Comparison of ENCODE assay signal across 11 cellular contexts in genomic region chr17:57735707-57736106, GRCh38. TPM values are rescaled to one million over a fixed set of nuclear protein-coding genes. Genes with fewer than 3 reads are reported as not detected.
DNase-seq lines count a peak whose midpoint lies in the region; ATAC-seq and TF ChIP-seq lines count a peak whose summit lies in the region.
"Had no signal": no experiment of that assay in that cellular context is flagged by ENCODE, and none has a peak within 500 bp of the region (broad histone marks: within the 10 kb centered on the region; RNA-seq: fewer than 3 reads in every experiment).

No MANE protein-coding gene starts in this region.

- peaks cover 12% of the 10 kb centered on the region for H3K4me1 Mint-ChIP-seq in activated naive CD8-positive, alpha-beta T cell treated with anti-CD3 and anti-CD28 coated beads, Interleukin-2, amount 10 ng/mL, durations not matched to agents 7 days and 5 days
- H3K4me1 Mint-ChIP-seq in activated naive CD8-positive, alpha-beta T cell treated with anti-CD3 and anti-CD28 coated beads for 36 hours: peaks cover 6% of the 10 kb centered on the region
- peaks cover 20% of the 10 kb centered on the region for H3K4me1 Mint-ChIP-seq in activated CD8-positive, alpha-beta T cell treated with anti-CD3 and anti-CD28 coated beads, Interleukin-2, amount 10 ng/mL, durations not matched to agents 7 days and 5 days (ENCODE audit: low read depth)
- peaks cover 7% of the 10 kb centered on the region for H3K4me1 Mint-ChIP-seq in stimulated activated naive CD8-positive, alpha-beta T cell treated with anti-CD3 and anti-CD28 coated beads, Interleukin-15, amount 100 ng/mL, for 72 hours

- no peaks in the 10 kb centered on the region for H3K36me3 ChIP-seq in prostate gland
- H3K36me3 ChIP-seq: pancreas had no signal

- WGBS in prostate gland: 77% methylated on average over 6 of the region's 6 CpGs

- no peaks in the 10 kb centered on the region for H3K4me1 ChIP-seq in prostate gland (replicated peaks)
- H3K4me1 ChIP-seq: pancreas had no signal

- no peak for TF ChIP-seq POLR2A in prostate gland (IDR thresholded peaks at IDR 0.05)

- CTCF ChIA-PET in activated CD8-positive, alpha-beta T cell treated with anti-CD3 and anti-CD28 coated beads, Interleukin-2, amount 10 ng/mL, durations not matched to agents 7 days and 5 days (lab: Charles Lee): interaction anchor here (1.0 kb wide), 1 partner anchor 48 kb away, joined by 3 read pairs; no protein-coding TSS in a partner anchor

- POLR2A ChIA-PET in activated naive CD8-positive, alpha-beta T cell treated with anti-CD3 and anti-CD28 coated beads, Interleukin-2, amount 10 ng/mL, durations not matched to agents 7 days and 5 days (lab: Charles Lee): no interaction called here
- POLR2A ChIA-PET in activated CD8-positive, alpha-beta T cell treated with anti-CD3 and anti-CD28 coated beads, Interleukin-2, amount 10 ng/mL, durations not matched to agents 7 days and 5 days (lab: Charles Lee): no interaction called here

- H3K9me3 ChIP-seq in prostate gland: no peaks in the 10 kb centered on the region
- H3K9me3 ChIP-seq: pancreas had no signal

- intact Hi-C loops in prostate gland (cut with DNase I): no loop called here

- no peaks in the 10 kb centered on the region for H3K27me3 ChIP-seq in prostate gland (replicated peaks; ENCODE audit: insufficient read depth)
- H3K27me3 ChIP-seq: pancreas had no signal

- no peak overlapping the region for H3K27ac Mint-ChIP-seq in activated naive CD8-positive, alpha-beta T cell treated with anti-CD3 and anti-CD28 coated beads, Interleukin-2, amount 10 ng/mL, durations not matched to agents 7 days and 5 days
- no peak overlapping the region for H3K27ac Mint-ChIP-seq in activated naive CD8-positive, alpha-beta T cell treated with anti-CD3 and anti-CD28 coated beads for 36 hours
- H3K27ac Mint-ChIP-seq in activated CD8-positive, alpha-beta T cell treated with anti-CD3 and anti-CD28 coated beads, Interleukin-2, amount 10 ng/mL, durations not matched to agents 7 days and 5 days: no peak overlapping the region
- H3K27ac Mint-ChIP-seq in stimulated activated naive CD8-positive, alpha-beta T cell treated with anti-CD3 and anti-CD28 coated beads, Interleukin-15, amount 100 ng/mL, for 72 hours: no peak overlapping the region
- H3K27ac Mint-ChIP-seq: stimulated activated naive CD8-positive, alpha-beta T cell treated with anti-CD3 and anti-CD28 coated beads, Interleukin-15, Interleukin-2, amounts not matched to agents 100 ng/mL and 50 ng/mL, for 24 hours had no signal

- H3K9me3 Mint-ChIP-seq in activated naive CD8-positive, alpha-beta T cell treated with anti-CD3 and anti-CD28 coated beads, Interleukin-2, amount 10 ng/mL, durations not matched to agents 7 days and 5 days: no peaks in the 10 kb centered on the region
- no peaks in the 10 kb centered on the region for H3K9me3 Mint-ChIP-seq in activated naive CD8-positive, alpha-beta T cell treated with anti-CD3 and anti-CD28 coated beads for 36 hours
- H3K9me3 Mint-ChIP-seq in activated CD8-positive, alpha-beta T cell treated with anti-CD3 and anti-CD28 coated beads, Interleukin-2, amount 10 ng/mL, durations not matched to agents 7 days and 5 days (ENCODE audit: insufficient read depth): no peaks in the 10 kb centered on the region
- H3K9me3 Mint-ChIP-seq in stimulated activated naive CD8-positive, alpha-beta T cell treated with anti-CD3 and anti-CD28 coated beads, Interleukin-15, amount 100 ng/mL, for 72 hours: no peaks in the 10 kb centered on the region
- H3K9me3 Mint-ChIP-seq: stimulated activated naive CD8-positive, alpha-beta T cell treated with anti-CD3 and anti-CD28 coated beads, Interleukin-15, Interleukin-2, amounts not matched to agents 100 ng/mL and 50 ng/mL, for 24 hours had no signal

- peaks cover 15% of the 10 kb centered on the region for H3K27me3 Mint-ChIP-seq in activated naive CD8-positive, alpha-beta T cell treated with anti-CD3 and anti-CD28 coated beads, Interleukin-2, amount 10 ng/mL, durations not matched to agents 7 days and 5 days
- no peaks in the 10 kb centered on the region for H3K27me3 Mint-ChIP-seq in activated naive CD8-positive, alpha-beta T cell treated with anti-CD3 and anti-CD28 coated beads for 36 hours
- H3K27me3 Mint-ChIP-seq in activated CD8-positive, alpha-beta T cell treated with anti-CD3 and anti-CD28 coated beads, Interleukin-2, amount 10 ng/mL, durations not matched to agents 7 days and 5 days (ENCODE audit: low read depth): peaks cover 12% of the 10 kb centered on the region
- no peaks in the 10 kb centered on the region for H3K27me3 Mint-ChIP-seq in stimulated activated naive CD8-positive, alpha-beta T cell treated with anti-CD3 and anti-CD28 coated beads, Interleukin-15, amount 100 ng/mL, for 72 hours

- H3K27ac ChIP-seq in prostate gland: no peak overlapping the region
- H3K27ac ChIP-seq: pancreas had no signal

- H3K4me3 ChIP-seq in prostate gland: no peak overlapping the region
- H3K4me3 ChIP-seq: pancreas had no signal

- H3K4me3 Mint-ChIP-seq in activated naive CD8-positive, alpha-beta T cell treated with anti-CD3 and anti-CD28 coated beads, Interleukin-2, amount 10 ng/mL, durations not matched to agents 7 days and 5 days: no peak overlapping the region
- no peak overlapping the region for H3K4me3 Mint-ChIP-seq in activated naive CD8-positive, alpha-beta T cell treated with anti-CD3 and anti-CD28 coated beads for 36 hours
- no peak overlapping the region for H3K4me3 Mint-ChIP-seq in activated CD8-positive, alpha-beta T cell treated with anti-CD3 and anti-CD28 coated beads, Interleukin-2, amount 10 ng/mL, durations not matched to agents 7 days and 5 days
- no peak overlapping the region for H3K4me3 Mint-ChIP-seq in stimulated activated naive CD8-positive, alpha-beta T cell treated with anti-CD3 and anti-CD28 coated beads, Interleukin-15, amount 100 ng/mL, for 72 hours
- H3K4me3 Mint-ChIP-seq: stimulated activated naive CD8-positive, alpha-beta T cell treated with anti-CD3 and anti-CD28 coated beads, Interleukin-15, Interleukin-2, amounts not matched to agents 100 ng/mL and 50 ng/mL, for 24 hours had no signal

- peak in 1 of 4 experiments; percentile 29 for TF ChIP-seq CTCF in prostate gland (IDR thresholded peaks at IDR 0.05)

- no peaks in the 10 kb centered on the region for H3K36me3 Mint-ChIP-seq in activated naive CD8-positive, alpha-beta T cell treated with anti-CD3 and anti-CD28 coated beads, Interleukin-2, amount 10 ng/mL, durations not matched to agents 7 days and 5 days
- no peaks in the 10 kb centered on the region for H3K36me3 Mint-ChIP-seq in activated naive CD8-positive, alpha-beta T cell treated with anti-CD3 and anti-CD28 coated beads for 36 hours
- H3K36me3 Mint-ChIP-seq in activated CD8-positive, alpha-beta T cell treated with anti-CD3 and anti-CD28 coated beads, Interleukin-2, amount 10 ng/mL, durations not matched to agents 7 days and 5 days (ENCODE audit: low read depth): no peaks in the 10 kb centered on the region

- ATAC-seq in activated naive CD8-positive, alpha-beta T cell treated with anti-CD3 and anti-CD28 coated beads, Interleukin-2, amount 10 ng/mL, durations not matched to agents 7 days and 5 days (ENCODE audit: low read depth): peak; percentile 31
- ATAC-seq in activated CD8-positive, alpha-beta T cell treated with anti-CD3 and anti-CD28 coated beads, Interleukin-2, amount 10 ng/mL, durations not matched to agents 7 days and 5 days: no peak
- peak; percentile 59 for ATAC-seq in stimulated activated naive CD8-positive, alpha-beta T cell treated with anti-CD3 and anti-CD28 coated beads, Interleukin-15, amount 100 ng/mL, for 72 hours
- ATAC-seq in HG03439 (IDR thresholded peaks at IDR 0.05; ENCODE audit: unreplicated experiment): no peak
- no peak for ATAC-seq in HG03460 (IDR thresholded peaks at IDR 0.05; ENCODE audit: unreplicated experiment)
- ATAC-seq: pancreas had no signal

- DNase-seq in activated naive CD8-positive, alpha-beta T cell treated with anti-CD3 and anti-CD28 coated beads, Interleukin-2, amount 10 ng/mL, durations not matched to agents 7 days and 5 days: no peak
- no peak for DNase-seq in activated naive CD8-positive, alpha-beta T cell treated with anti-CD3 and anti-CD28 coated beads for 36 hours
- DNase-seq in NCI-H1105 (lab: John Stamatoyannopoulos, UW): peak; percentile 13
- DNase-seq in activated CD8-positive, alpha-beta T cell treated with anti-CD3 and anti-CD28 coated beads, Interleukin-2, amount 10 ng/mL, durations not matched to agents 7 days and 5 days: peak; percentile 35
- DNase-seq in stimulated activated naive CD8-positive, alpha-beta T cell treated with anti-CD3 and anti-CD28 coated beads, Interleukin-15, amount 100 ng/mL, for 72 hours: peak in 1 of 2 donors; percentile 21
- no peak for DNase-seq in prostate gland (ENCODE audit: low spot score)
- DNase-seq: pancreas had no signal

RNA-seq across cellular contexts. Expression of gene CCDC182, which starts 9.4 kb away (rescaled TPM):
- not detected for total RNA-seq in activated naive CD8-positive, alpha-beta T cell treated with anti-CD3 and anti-CD28 coated beads, Interleukin-2, amount 10 ng/mL, durations not matched to agents 7 days and 5 days
- total RNA-seq in activated naive CD8-positive, alpha-beta T cell treated with anti-CD3 and anti-CD28 coated beads for 36 hours: not detected
- not detected for total RNA-seq in activated CD8-positive, alpha-beta T cell treated with anti-CD3 and anti-CD28 coated beads, Interleukin-2, amount 10 ng/mL, durations not matched to agents 7 days and 5 days
- 1 to 10 TPM in 1 of 2 donors, not detected in 1; 1.1 TPM for total RNA-seq in prostate gland
- total RNA-seq: endothelial cell of umbilical vein, pancreas had no signal

Comparison
In these comparisons a context has a peak if more than half of its experiments do, and no peak if none do; other contexts are left out.
1. ATAC-seq: peak in activated naive CD8-positive, alpha-beta T cell treated with anti-CD3 and anti-CD28 coated beads, Interleukin-2, amount 10 ng/mL, durations not matched to agents 7 days and 5 days (single experiment) and stimulated activated naive CD8-positive, alpha-beta T cell treated with anti-CD3 and anti-CD28 coated beads, Interleukin-15, amount 100 ng/mL, for 72 hours (single experiment); none in activated CD8-positive, alpha-beta T cell treated with anti-CD3 and anti-CD28 coated beads, Interleukin-2, amount 10 ng/mL, durations not matched to agents 7 days and 5 days (single experiment), HG03439 (single experiment) and HG03460 (single experiment).
2. DNase-seq: peak in NCI-H1105 (single experiment) and activated CD8-positive, alpha-beta T cell treated with anti-CD3 and anti-CD28 coated beads, Interleukin-2, amount 10 ng/mL, durations not matched to agents 7 days and 5 days (single experiment); none in activated naive CD8-positive, alpha-beta T cell treated with anti-CD3 and anti-CD28 coated beads, Interleukin-2, amount 10 ng/mL, durations not matched to agents 7 days and 5 days (single experiment), activated naive CD8-positive, alpha-beta T cell treated with anti-CD3 and anti-CD28 coated beads for 36 hours (single experiment) and prostate gland (single experiment).